In the genomic region with DNA sequence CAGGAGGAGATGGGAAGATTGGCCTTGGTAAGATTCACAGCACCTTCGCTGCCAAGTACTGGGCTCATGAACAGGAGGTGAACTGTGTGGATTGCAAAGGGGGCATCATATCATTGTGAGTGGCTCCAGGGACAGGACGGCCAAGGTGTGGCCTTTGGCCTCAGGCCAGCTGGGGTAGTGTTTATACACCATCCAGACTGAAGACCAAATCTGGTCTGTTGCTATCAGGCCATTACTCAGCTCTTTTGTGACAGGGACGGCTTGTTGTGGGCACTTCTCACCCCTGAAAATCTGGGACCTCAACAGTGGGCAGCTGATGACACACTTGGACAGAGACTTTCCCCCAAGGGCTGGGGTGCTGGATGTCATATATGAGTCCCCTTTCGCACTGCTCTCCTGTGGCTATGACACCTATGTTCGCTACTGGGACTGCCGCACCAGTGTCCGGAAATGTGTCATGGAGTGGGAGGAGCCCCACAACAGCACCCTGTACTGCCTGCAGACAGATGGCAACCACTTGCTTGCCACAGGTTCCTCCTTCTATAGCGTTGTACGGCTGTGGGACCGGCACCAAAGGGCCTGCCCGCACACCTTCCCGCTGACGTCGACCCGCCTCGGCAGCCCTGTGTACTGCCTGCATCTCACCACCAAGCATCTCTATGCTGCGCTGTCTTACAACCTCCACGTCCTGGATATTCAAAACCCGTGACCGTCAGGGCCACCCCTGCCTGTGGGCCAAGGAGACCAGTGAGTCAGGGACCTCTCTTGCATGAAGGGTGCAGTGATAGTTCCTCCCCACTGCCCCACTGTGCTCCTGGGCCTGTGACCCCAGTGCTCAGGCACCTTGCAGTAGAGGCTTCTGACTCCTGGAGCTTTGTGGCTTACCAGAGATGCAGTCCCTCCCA, we compare ENCODE assay signal across 9 cellular contexts.
A peak's percentile ranks its signal among the peaks of the same experiment; 100 is the strongest.
DNase-seq lines count a peak whose midpoint lies in the region; ATAC-seq and TF ChIP-seq lines count a peak whose summit lies in the region.
"Had no signal": no experiment of that assay in that cellular context is flagged by ENCODE, and none has a peak within 500 bp of the region (broad histone marks: within the 10 kb centered on the region; RNA-seq: fewer than 3 reads in every experiment).

No MANE protein-coding gene starts in this region.

- H3K4me3 Mint-ChIP-seq in activated CD4-positive, alpha-beta T cell treated with anti-CD3 and anti-CD28 coated beads, Interleukin-2, amount 10 ng/mL, durations not matched to agents 24 days and 14 days = no peak overlapping the region

- in situ Hi-C loops in brain microvascular endothelial cell (cut with HindIII; ENCODE audit: low pct_ligation_motif_present, low sequenced_read_pairs) = no loop called here

- H3K4me3 ChIP-seq in brain microvascular endothelial cell (ENCODE audit: low read depth, low read length) = no peak overlapping the region

- peaks cover 2% of the 10 kb centered on the region for H3K4me1 Mint-ChIP-seq in activated CD4-positive, alpha-beta T cell treated with anti-CD3 and anti-CD28 coated beads, Interleukin-2, amount 10 ng/mL, durations not matched to agents 24 days and 14 days

- peak; percentile 78 for DNase-seq in activated CD4-positive, alpha-beta T cell treated with anti-CD3 and anti-CD28 coated beads, Interleukin-2, amount 10 ng/mL, durations not matched to agents 24 days and 14 days
- DNase-seq in caudate nucleus (lab: John Stamatoyannopoulos, UW) (peak in 1 of 61 donors; percentile 39), brain microvascular endothelial cell (no peak), NCI-H1105 treated with DMSO at 0.1 percent for 48 hours (lab: John Stamatoyannopoulos, UW) (no peak)
- peak; percentile 32 for DNase-seq in stimulated activated CD8-positive, alpha-beta memory T cell treated with anti-CD3 and anti-CD28 coated beads, Interleukin-12 subunit alpha, Interleukin-12 subunit beta, amount 100 ng/mL, for 1 hour (ENCODE audit: low read depth)
- DNase-seq: small intestine had no signal

- H3K27ac Mint-ChIP-seq in activated CD4-positive, alpha-beta T cell treated with anti-CD3 and anti-CD28 coated beads, Interleukin-2, amount 10 ng/mL, durations not matched to agents 24 days and 14 days = peak overlapping the region; percentile 66

- peaks cover 2% of the 10 kb centered on the region for H3K27me3 ChIP-seq in brain microvascular endothelial cell (replicated peaks)

- peak; percentile 58 for ATAC-seq in GM19328 (IDR thresholded peaks at IDR 0.05; ENCODE audit: unreplicated experiment)
- no peak for ATAC-seq in HG02870 (IDR thresholded peaks at IDR 0.05; ENCODE audit: unreplicated experiment)
- no peak for ATAC-seq in GM21526 (IDR thresholded peaks at IDR 0.05; ENCODE audit: low FRiP score, unreplicated experiment)

- H3K27me3 Mint-ChIP-seq in activated CD4-positive, alpha-beta T cell treated with anti-CD3 and anti-CD28 coated beads, Interleukin-2, amount 10 ng/mL, durations not matched to agents 24 days and 14 days = no peaks in the 10 kb centered on the region

- intact Hi-C loops in activated CD4-positive, alpha-beta T cell treated with anti-CD3 and anti-CD28 coated beads, Interleukin-2, amount 10 ng/mL, durations not matched to agents 24 days and 14 days (cut with micrococcal nuclease) = no loop called here

- TF ChIP-seq CTCF in brain microvascular endothelial cell (IDR thresholded peaks at IDR 0.05; ENCODE audit: low read depth, low read length, missing control alignments) = no peak

- H3K36me3 Mint-ChIP-seq in activated CD4-positive, alpha-beta T cell treated with anti-CD3 and anti-CD28 coated beads, Interleukin-2, amount 10 ng/mL, durations not matched to agents 24 days and 14 days (ENCODE audit: low read depth) = peaks cover 13% of the 10 kb centered on the region

- peaks cover 69% of the 10 kb centered on the region for H3K36me3 ChIP-seq in brain microvascular endothelial cell (replicated peaks)

- H3K9me3 Mint-ChIP-seq in activated CD4-positive, alpha-beta T cell treated with anti-CD3 and anti-CD28 coated beads, Interleukin-2, amount 10 ng/mL, durations not matched to agents 24 days and 14 days = no peaks in the 10 kb centered on the region

- H3K27ac ChIP-seq in caudate nucleus (ENCODE audit: low read depth, low read length) (peak overlapping the region; percentile 6), brain microvascular endothelial cell (no peak overlapping the region)

Comparison
In these comparisons a context has a peak if more than half of its experiments do, and no peak if none do; other contexts are left out.
1. DNase-seq: peak in activated CD4-positive, alpha-beta T cell treated with anti-CD3 and anti-CD28 coated beads, Interleukin-2, amount 10 ng/mL, durations not matched to agents 24 days and 14 days (single experiment) and stimulated activated CD8-positive, alpha-beta memory T cell treated with anti-CD3 and anti-CD28 coated beads, Interleukin-12 subunit alpha, Interleukin-12 subunit beta, amount 100 ng/mL, for 1 hour (single experiment); none in brain microvascular endothelial cell (single experiment) and NCI-H1105 treated with DMSO at 0.1 percent for 48 hours (single experiment).